Comparison of ENCODE assay signal across 1 cellular context in the genomic region with DNA sequence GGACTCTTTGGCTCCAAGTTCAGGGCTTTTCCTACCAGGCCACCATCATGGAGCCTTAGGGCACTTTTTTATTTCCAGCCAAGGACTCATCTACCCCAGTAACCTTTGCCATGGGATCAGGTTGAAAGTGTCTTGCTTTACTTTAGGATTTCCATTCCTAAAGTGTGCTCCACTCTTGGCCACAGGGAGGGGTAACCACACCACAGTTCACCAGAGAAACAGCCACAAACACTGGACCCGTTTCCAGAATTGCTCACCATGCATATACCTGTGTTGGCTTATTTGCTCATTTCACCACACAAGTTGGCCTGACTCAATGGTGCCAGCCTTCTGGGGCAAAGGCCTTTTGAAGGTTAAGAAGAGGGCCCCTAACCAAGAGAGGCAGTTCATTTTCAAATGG.
TF ChIP-seq lines count a peak whose summit lies in the region.

No MANE protein-coding gene starts in this region.

TF ChIP-seq in K562, 482 proteins besides CTCF, POLR2A, EP300 and RAD21 (continued from another document):
- TF ChIP-seq, protein P1, sequence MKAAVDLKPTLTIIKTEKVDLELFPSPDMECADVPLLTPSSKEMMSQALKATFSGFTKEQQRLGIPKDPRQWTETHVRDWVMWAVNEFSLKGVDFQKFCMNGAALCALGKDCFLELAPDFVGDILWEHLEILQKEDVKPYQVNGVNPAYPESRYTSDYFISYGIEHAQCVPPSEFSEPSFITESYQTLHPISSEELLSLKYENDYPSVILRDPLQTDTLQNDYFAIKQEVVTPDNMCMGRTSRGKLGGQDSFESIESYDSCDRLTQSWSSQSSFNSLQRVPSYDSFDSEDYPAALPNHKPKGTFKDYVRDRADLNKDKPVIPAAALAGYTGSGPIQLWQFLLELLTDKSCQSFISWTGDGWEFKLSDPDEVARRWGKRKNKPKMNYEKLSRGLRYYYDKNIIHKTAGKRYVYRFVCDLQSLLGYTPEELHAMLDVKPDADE (conservative IDR thresholded peaks at IDR 0.05; ENCODE audit: control insufficient read depth, low read depth, low read length), result no peak
- TF ChIP-seq, protein P2, sequence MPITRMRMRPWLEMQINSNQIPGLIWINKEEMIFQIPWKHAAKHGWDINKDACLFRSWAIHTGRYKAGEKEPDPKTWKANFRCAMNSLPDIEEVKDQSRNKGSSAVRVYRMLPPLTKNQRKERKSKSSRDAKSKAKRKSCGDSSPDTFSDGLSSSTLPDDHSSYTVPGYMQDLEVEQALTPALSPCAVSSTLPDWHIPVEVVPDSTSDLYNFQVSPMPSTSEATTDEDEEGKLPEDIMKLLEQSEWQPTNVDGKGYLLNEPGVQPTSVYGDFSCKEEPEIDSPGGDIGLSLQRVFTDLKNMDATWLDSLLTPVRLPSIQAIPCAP (CRISPR knock-in tag; IDR thresholded peaks at IDR 0.05; ENCODE audit: borderline replicate concordance), result no peak
- no peak for TF ChIP-seq DNMT1 (IDR thresholded peaks at IDR 0.05)
- TF ChIP-seq RBM25 (IDR thresholded peaks at IDR 0.05; ENCODE audit: low read depth, low read length, severe bottlenecking), result no peak
- TF ChIP-seq BCOR (IDR thresholded peaks at IDR 0.05), result no peak
- TF ChIP-seq NCOA2 (IDR thresholded peaks at IDR 0.05; ENCODE audit: partially characterized antibody in 2 of 2), result no peak
- no peak for TF ChIP-seq SMARCC2 (IDR thresholded peaks at IDR 0.05; ENCODE audit: low read depth)
- no peak for TF ChIP-seq MTA1 (IDR thresholded peaks at IDR 0.05; ENCODE audit: borderline replicate concordance)
- no peak for TF ChIP-seq PHF21A (IDR thresholded peaks at IDR 0.05; ENCODE audit: borderline replicate concordance, low read depth)
- TF ChIP-seq, protein P3, sequence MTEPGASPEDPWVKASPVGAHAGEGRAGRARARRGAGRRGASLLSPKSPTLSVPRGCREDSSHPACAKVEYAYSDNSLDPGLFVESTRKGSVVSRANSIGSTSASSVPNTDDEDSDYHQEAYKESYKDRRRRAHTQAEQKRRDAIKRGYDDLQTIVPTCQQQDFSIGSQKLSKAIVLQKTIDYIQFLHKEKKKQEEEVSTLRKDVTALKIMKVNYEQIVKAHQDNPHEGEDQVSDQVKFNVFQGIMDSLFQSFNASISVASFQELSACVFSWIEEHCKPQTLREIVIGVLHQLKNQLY (CRISPR knock-in tag; conservative IDR thresholded peaks at IDR 0.05), result no peak
- no peak for TF ChIP-seq HNRNPK (IDR thresholded peaks at IDR 0.05; ENCODE audit: low read depth, low read length, poor library complexity, severe bottlenecking)
